ENCODE assay signal across 29 cellular contexts in the genomic region with DNA sequence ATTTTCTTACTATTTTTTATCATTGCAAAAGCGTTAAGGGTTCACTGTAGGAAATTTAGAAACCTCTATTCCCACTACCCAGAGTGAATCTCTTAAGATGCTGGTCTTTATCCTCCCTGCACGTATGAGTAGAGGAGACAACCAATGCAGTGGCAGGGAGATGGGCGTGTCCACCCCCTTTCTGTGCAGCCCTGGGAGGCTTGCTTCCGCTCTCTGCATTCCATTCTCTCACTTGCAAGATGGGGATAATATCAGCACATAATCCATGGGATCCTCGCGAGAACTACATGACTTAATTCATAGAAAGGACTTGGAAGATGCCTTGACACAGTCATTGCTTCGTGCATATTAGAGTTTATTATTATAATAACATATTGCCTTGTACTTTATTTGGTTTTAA.
"Had no signal": no experiment of that assay in that cellular context is flagged by ENCODE, and none has a peak within 500 bp of the region (broad histone marks: within the 10 kb centered on the region; RNA-seq: fewer than 3 reads in every experiment).

No MANE protein-coding gene starts in this region.

- H3K9me3 ChIP-seq: neutrophil, ovary, psoas muscle, right lobe of liver, sigmoid colon, suprapubic skin, testis, tibial artery, transverse colon, upper lobe of right lung, uterus had no signal

- DNase-seq: naive B cell; naive thymus-derived CD8-positive, alpha-beta T cell; nephron progenitor cell; ovary; posterior cingulate gyrus; psoas muscle; right cardiac atrium; right lobe of liver; sigmoid colon; small intestine; stimulated activated CD4-positive, alpha-beta T cell treated with anti-CD3 and anti-CD28 coated beads, Interleukin-15, amount 100 ng/mL, for 24 hours; stimulated activated CD4-positive, alpha-beta T cell treated with anti-CD3 and anti-CD28 coated beads, Interleukin-2, amount 100 ng/mL, for 24 hours; stimulated activated CD4-positive, alpha-beta T cell treated with anti-CD3 and anti-CD28 coated beads, Interleukin-2, amount 100 ng/mL, for 48 hours; stimulated activated CD4-positive, alpha-beta T cell treated with anti-CD3 and anti-CD28 coated beads, Interleukin-4, amount 100 ng/mL, for 4 hours; stimulated activated CD8-positive, alpha-beta memory T cell treated with anti-CD3 and anti-CD28 coated beads, Interleukin-4, amount 100 ng/mL, for 48 hours; stimulated activated naive CD4-positive, alpha-beta T cell; stimulated activated naive CD8-positive, alpha-beta T cell treated with anti-CD3 and anti-CD28 coated beads, Interleukin-15, amount 100 ng/mL, for 72 hours; stimulated activated naive CD8-positive, alpha-beta T cell treated with anti-CD3 and anti-CD28 coated beads, Interleukin-15, Interleukin-2, amounts not matched to agents 100 U/mL and 50 U/mL, for 24 hours; substantia nigra; testis; tibial artery; transverse colon; upper lobe of right lung; uterus had no signal

- H3K4me3 ChIP-seq: ovary, psoas muscle, right lobe of liver, sigmoid colon, suprapubic skin, testis, tibial artery, transverse colon, upper lobe of right lung, uterus had no signal

- H3K4me1 ChIP-seq: parathyroid adenoma, psoas muscle, right lobe of liver, sigmoid colon, suprapubic skin, testis, tibial artery, transverse colon, upper lobe of right lung, uterus had no signal

- H3K27me3 ChIP-seq: neutrophil, ovary, right lobe of liver, sigmoid colon, suprapubic skin, testis, tibial artery, transverse colon, upper lobe of right lung, uterus had no signal

- H2AFZ ChIP-seq: parathyroid adenoma had no signal

- ATAC-seq: naive thymus-derived CD8-positive, alpha-beta T cell; natural killer cell treated with Interleukin-12 subunit alpha and Interleukin-12 subunit beta and Interleukin-15 and Interleukin-18, amount 100 ng/mL, for 72 hours; psoas muscle; right cardiac atrium; right lobe of liver; stimulated activated memory B cell treated with anti-CD40 and anti-IgM and Interleukin-4, amounts not matched to agents 10 μg/mL and 1 μg/mL and 100 μg/mL, for 72 hours; stimulated activated naive CD8-positive, alpha-beta T cell treated with anti-CD3 and anti-CD28 coated beads, Interleukin-15, amount 100 ng/mL, for 72 hours; stimulated activated naive CD8-positive, alpha-beta T cell treated with anti-CD3 and anti-CD28 coated beads, Interleukin-15, Interleukin-2, amounts not matched to agents 100 U/mL and 50 U/mL, for 24 hours; upper lobe of right lung had no signal

- H3K79me2 ChIP-seq: parathyroid adenoma had no signal

- H3K9ac ChIP-seq: parathyroid adenoma had no signal

- H3K36me3 ChIP-seq: neutrophil, ovary, right lobe of liver, sigmoid colon, suprapubic skin, tibial artery, transverse colon, upper lobe of right lung, uterus had no signal

- H3K27ac ChIP-seq: neutrophil, ovary, parathyroid adenoma, psoas muscle, right lobe of liver, sigmoid colon, suprapubic skin, testis, tibial artery, transverse colon, upper lobe of right lung, uterus had no signal
